In the genomic region with DNA sequence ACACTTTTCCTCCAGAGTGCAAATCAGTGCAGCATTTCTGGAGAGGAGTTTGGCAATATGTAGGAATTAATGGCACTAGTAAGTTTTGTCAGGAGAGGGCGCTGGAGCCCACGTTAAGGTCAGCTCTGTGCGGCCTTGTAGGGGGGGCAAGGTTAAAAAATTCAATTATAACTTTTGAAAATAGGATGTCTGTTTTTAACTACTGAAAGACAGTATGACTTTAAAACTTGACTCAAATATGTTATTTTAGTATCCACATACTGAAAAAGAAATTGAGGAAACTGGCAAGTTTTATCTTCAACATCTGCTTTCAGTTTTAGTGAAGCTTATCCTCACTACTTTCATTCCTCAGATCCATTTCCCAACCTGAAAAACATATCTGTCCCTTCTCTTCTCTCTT, we compare ENCODE assay signal across 8 cellular contexts. TPM values are rescaled to one million over a fixed set of nuclear protein-coding genes. Genes with fewer than 3 reads are reported as not detected.
A peak's percentile ranks its signal among the peaks of the same experiment; 100 is the strongest.
DNase-seq lines count a peak whose midpoint lies in the region; ATAC-seq and TF ChIP-seq lines count a peak whose summit lies in the region.

No MANE protein-coding gene starts in this region.

- no peaks in the 10 kb centered on the region for H3K9me3 Mint-ChIP-seq in activated T-cell treated with anti-CD3 and anti-CD28 coated beads, Interleukin-2, amount 50 U/mL, for 4 hours

- no peaks in the 10 kb centered on the region for H3K27me3 Mint-ChIP-seq in activated T-cell treated with anti-CD3 and anti-CD28 coated beads, Interleukin-2, amount 50 U/mL, for 4 hours (ENCODE audit: low read depth)

- no peak overlapping the region for H3K9ac ChIP-seq in KMS-11

- TF ChIP-seq CTCF in KMS-11 (conservative IDR thresholded peaks at IDR 0.05; ENCODE audit: low read depth, low read length): peak; percentile 57; the same call in 1 of the 2 replicates

- peak; percentile 80 for ATAC-seq in GM21825 (IDR thresholded peaks at IDR 0.05; ENCODE audit: unreplicated experiment)
- ATAC-seq in activated T-cell treated with anti-CD3 and anti-CD28 coated beads, Interleukin-2, amount 50 U/mL, for 4 hours: no peak

- H4K20me1 ChIP-seq in KMS-11 (ENCODE audit: insufficient read depth): no peaks in the 10 kb centered on the region

- H3K4me1 ChIP-seq in KMS-11 (ENCODE audit: low read depth, poor library complexity, severe bottlenecking): no peaks in the 10 kb centered on the region

- no peak overlapping the region for H3K4me2 ChIP-seq in KMS-11

- peaks cover 20% of the 10 kb centered on the region for H3K36me3 Mint-ChIP-seq in activated T-cell treated with anti-CD3 and anti-CD28 coated beads, Interleukin-2, amount 50 U/mL, for 4 hours (ENCODE audit: insufficient read depth)

- H2AFZ ChIP-seq in KMS-11 (ENCODE audit: low read depth): no peak overlapping the region

- H3K4me3 Mint-ChIP-seq in activated T-cell treated with anti-CD3 and anti-CD28 coated beads, Interleukin-2, amount 50 U/mL, for 4 hours: no peak overlapping the region

- H3K4me1 Mint-ChIP-seq in activated T-cell treated with anti-CD3 and anti-CD28 coated beads, Interleukin-2, amount 50 U/mL, for 4 hours (ENCODE audit: low read depth): no peaks in the 10 kb centered on the region

- peak; percentile 20 for DNase-seq in SIG-M5 treated with dmso at 0.1 percent for 504 hours (lab: John Stamatoyannopoulos, UW; ENCODE audit: unreplicated experiment)
- no peak for DNase-seq in SIG-M5 (lab: John Stamatoyannopoulos, UW)
- DNase-seq in activated T-cell treated with anti-CD3 and anti-CD28 coated beads, Interleukin-2, amount 50 U/mL, for 4 hours: peak; percentile 39
- DNase-seq in glomerular visceral epithelial cell (ENCODE audit: extremely low spot score): peak; percentile 42
- DNase-seq in smooth muscle cell of the brain vasculature (ENCODE audit: low read depth, low spot score): peak; percentile 40
- no peak for DNase-seq in mucosa of gallbladder (ENCODE audit: low spot score)

- no peaks in the 10 kb centered on the region for H3K27me3 ChIP-seq in KMS-11 (ENCODE audit: insufficient read depth, low read depth)

- no peak overlapping the region for H3K4me3 ChIP-seq in KMS-11 (IDR thresholded peaks at IDR 0.05; ENCODE audit: insufficient read depth, low read depth, low read length)

- H3K27ac ChIP-seq in KMS-11: no peak overlapping the region

- H3K36me3 ChIP-seq in KMS-11 (ENCODE audit: insufficient read depth): no peaks in the 10 kb centered on the region

- no peaks in the 10 kb centered on the region for H3K79me2 ChIP-seq in KMS-11 (ENCODE audit: insufficient read depth, low read depth)

RNA-seq across cellular contexts. Expression of a gene that starts 30.9 kb away (rescaled TPM):
- total RNA-seq in activated T-cell treated with anti-CD3 and anti-CD28 coated beads, Interleukin-2, amount 50 U/mL, for 4 hours: not detected
- total RNA-seq in mucosa of gallbladder: 0.95 TPM

RNA-seq across cellular contexts. Expression of a gene that starts 37.4 kb away (rescaled TPM):
- 1 to 10 TPM; 5.3 to 8.9 (median 7.4) TPM for total RNA-seq in activated T-cell treated with anti-CD3 and anti-CD28 coated beads, Interleukin-2, amount 50 U/mL, for 4 hours
- total RNA-seq in mucosa of gallbladder: 264 TPM

Comparison
In these comparisons a context has a peak if more than half of its experiments do, and no peak if none do; other contexts are left out.
1. DNase-seq: peak in SIG-M5 treated with dmso at 0.1 percent for 504 hours (single experiment), activated T-cell treated with anti-CD3 and anti-CD28 coated beads, Interleukin-2, amount 50 U/mL, for 4 hours (single experiment), glomerular visceral epithelial cell (single experiment) and smooth muscle cell of the brain vasculature (single experiment); none in SIG-M5 (single experiment) and mucosa of gallbladder (single experiment).
2. RNA of a gene that starts 37.4 kb away (total RNA-seq): 264 TPM in mucosa of gallbladder (single experiment); 5.3 to 8.9 TPM in activated T-cell treated with anti-CD3 and anti-CD28 coated beads, Interleukin-2, amount 50 U/mL, for 4 hours; every median in the first group is over 10 times any median in the second.